Comparison of ENCODE assay signal across 8 cellular contexts in genomic region chr1:180252638-180253536, GRCh38. TPM values are rescaled to one million over a fixed set of nuclear protein-coding genes. Genes with fewer than 3 reads are reported as not detected.
DNase-seq lines count a peak whose midpoint lies in the region; ATAC-seq and TF ChIP-seq lines count a peak whose summit lies in the region.

No MANE protein-coding gene starts in this region.

- no peaks in the 10 kb centered on the region for H3K36me3 ChIP-seq in endodermal cell (ENCODE audit: control insufficient read depth, insufficient read depth, low read length)
- no peaks in the 10 kb centered on the region for H3K36me3 ChIP-seq in naive thymus-derived CD4-positive, alpha-beta T cell (ENCODE audit: control insufficient read depth in 2 of 3, insufficient read depth in 3 of 3, low read length in 3 of 3)
- no peaks in the 10 kb centered on the region for H3K36me3 ChIP-seq in suprapubic skin

- TF ChIP-seq EP300 in suprapubic skin (IDR thresholded peaks at IDR 0.05), result no peak

- CTCF ChIA-PET in activated CD8-positive, alpha-beta T cell treated with anti-CD3 and anti-CD28 coated beads for 36 hours (lab: Charles Lee), result interaction anchor here (0.7 to 3.6 kb wide), 33 partner anchors 9 to 249 kb away, joined by 3 to 39 read pairs (median 4); partner anchors contain the start of gene ACBD6
- CTCF ChIA-PET in naive thymus-derived CD4-positive, alpha-beta T cell (lab: Charles Lee), result interaction anchor here (0.9 to 2.2 kb wide), 6 partner anchors 9 to 226 kb away, joined by 3 to 10 read pairs (median 3); no protein-coding TSS in a partner anchor

- POLR2A ChIA-PET in activated CD8-positive, alpha-beta T cell treated with anti-CD3 and anti-CD28 coated beads for 36 hours (lab: Charles Lee), result interaction anchor here (1.5 kb wide), 1 partner anchor 161 kb away, joined by 4 read pairs; no protein-coding TSS in a partner anchor
- POLR2A ChIA-PET in naive thymus-derived CD4-positive, alpha-beta T cell (lab: Charles Lee), result no interaction called here

- H3K9me3 ChIP-seq in endodermal cell (ENCODE audit: control insufficient read depth, low read length) (no peaks in the 10 kb centered on the region), suprapubic skin (no peaks in the 10 kb centered on the region)
- no peaks in the 10 kb centered on the region for H3K9me3 ChIP-seq in naive thymus-derived CD4-positive, alpha-beta T cell (ENCODE audit: control insufficient read depth in 2 of 3, low read length in 3 of 3)

- peaks cover 28% of the 10 kb centered on the region for H3K27me3 Mint-ChIP-seq in activated CD8-positive, alpha-beta T cell treated with anti-CD3 and anti-CD28 coated beads for 36 hours
- H3K27me3 Mint-ChIP-seq in endodermal cell (ENCODE audit: insufficient read depth), result peaks cover 20% of the 10 kb centered on the region
- peaks cover 2 to 64% (median 51%) of the 10 kb centered on the region in 5 donors for H3K27me3 Mint-ChIP-seq in naive thymus-derived CD4-positive, alpha-beta T cell

- no peak overlapping the region for H3K27ac Mint-ChIP-seq in activated CD8-positive, alpha-beta T cell treated with anti-CD3 and anti-CD28 coated beads for 36 hours
- H3K27ac Mint-ChIP-seq in endodermal cell, result no peak overlapping the region
- H3K27ac Mint-ChIP-seq in naive thymus-derived CD4-positive, alpha-beta T cell, result no peak overlapping the region

- no peak for TF ChIP-seq POLR2A in suprapubic skin (IDR thresholded peaks at IDR 0.05)

- no peak overlapping the region for H3K9ac ChIP-seq in endodermal cell (ENCODE audit: extremely low read depth, low read length, poor library complexity, severe bottlenecking)

- H3K4me1 ChIP-seq in endodermal cell (ENCODE audit: control insufficient read depth, insufficient read depth, low read length) (no peaks in the 10 kb centered on the region), suprapubic skin (no peaks in the 10 kb centered on the region)
- H3K4me1 ChIP-seq in naive thymus-derived CD4-positive, alpha-beta T cell (ENCODE audit: control insufficient read depth in 2 of 2, insufficient read depth in 2 of 2, low read length in 2 of 2), result no peaks in the 10 kb centered on the region

- intact Hi-C loops in activated CD8-positive, alpha-beta T cell treated with anti-CD3 and anti-CD28 coated beads for 36 hours (cut with micrococcal nuclease), result loop anchor here (2.0 to 10.0 kb wide), 2 partner anchors 162 to 230 kb away; no protein-coding TSS in a partner anchor
- intact Hi-C loops in naive thymus-derived CD4-positive, alpha-beta T cell (cut with micrococcal nuclease), result loop anchor here (1.0 to 2.0 kb wide), 4 partner anchors 163 to 229 kb away; no protein-coding TSS in a partner anchor

- H3K4me3 ChIP-seq in endodermal cell (ENCODE audit: low read length) (no peak overlapping the region), suprapubic skin (no peak overlapping the region)
- no peak overlapping the region for H3K4me3 ChIP-seq in naive thymus-derived CD4-positive, alpha-beta T cell (ENCODE audit: low read length)

- ATAC-seq in HG03066 (IDR thresholded peaks at IDR 0.05; ENCODE audit: low read depth, unreplicated experiment), result peak; percentile 59
- ATAC-seq in activated CD8-positive, alpha-beta T cell treated with anti-CD3 and anti-CD28 coated beads for 36 hours, result peak; percentile 87
- ATAC-seq in naive thymus-derived CD4-positive, alpha-beta T cell, result peak; percentile 79

- no peaks in the 10 kb centered on the region for H3K36me3 Mint-ChIP-seq in activated CD8-positive, alpha-beta T cell treated with anti-CD3 and anti-CD28 coated beads for 36 hours (ENCODE audit: low read depth)
- no peaks in the 10 kb centered on the region for H3K36me3 Mint-ChIP-seq in endodermal cell (ENCODE audit: low read depth)
- no peaks in the 10 kb centered on the region for H3K36me3 Mint-ChIP-seq in naive thymus-derived CD4-positive, alpha-beta T cell

- H3K27me3 ChIP-seq in endodermal cell (ENCODE audit: control insufficient read depth, insufficient read depth, low read length, poor library complexity, severe bottlenecking) (no peaks in the 10 kb centered on the region), suprapubic skin (peaks cover 36% of the 10 kb centered on the region)
- H3K27me3 ChIP-seq in naive thymus-derived CD4-positive, alpha-beta T cell (ENCODE audit: control insufficient read depth in 2 of 2, insufficient read depth in 2 of 2, low read length in 2 of 2), result peaks cover 0 to 6% of the 10 kb centered on the region in 2 donors

- peak; percentile 46 to 72 for DNase-seq in NCI-H2081 (lab: John Stamatoyannopoulos, UW)
- no peak for DNase-seq in NCI-H2081 treated with DMSO at 0.1 percent for 48 hours (lab: John Stamatoyannopoulos, UW)
- peak; percentile 60 for DNase-seq in NCI-H82 treated with DMSO at 0.1 percent for 48 hours (lab: John Stamatoyannopoulos, UW; ENCODE audit: unreplicated experiment)
- peak; percentile 86 for DNase-seq in activated CD8-positive, alpha-beta T cell treated with anti-CD3 and anti-CD28 coated beads for 36 hours
- DNase-seq in endodermal cell, result peak; percentile 97
- DNase-seq in naive thymus-derived CD4-positive, alpha-beta T cell, result peak in 8 of 9 donors; percentile 35 to 75 (median 46)
- DNase-seq in suprapubic skin (ENCODE audit: low spot score in 2 of 2), result no peak

- H3K9me3 Mint-ChIP-seq in activated CD8-positive, alpha-beta T cell treated with anti-CD3 and anti-CD28 coated beads for 36 hours, result no peaks in the 10 kb centered on the region
- no peaks in the 10 kb centered on the region for H3K9me3 Mint-ChIP-seq in endodermal cell
- H3K9me3 Mint-ChIP-seq in naive thymus-derived CD4-positive, alpha-beta T cell, result no peaks in the 10 kb centered on the region

- 59 to 83% methylated on average over 9 to 12 of the region's 12 CpGs for WGBS in endodermal cell (ENCODE audit: insufficient coverage in 1 of 2, insufficient read length in 1 of 2), 2 experiments
- WGBS in suprapubic skin, result 64% methylated on average over 12 of the region's 12 CpGs

- H3K4me3 Mint-ChIP-seq in activated CD8-positive, alpha-beta T cell treated with anti-CD3 and anti-CD28 coated beads for 36 hours, result no peak overlapping the region
- no peak overlapping the region for H3K4me3 Mint-ChIP-seq in endodermal cell
- no peak overlapping the region for H3K4me3 Mint-ChIP-seq in naive thymus-derived CD4-positive, alpha-beta T cell

- no peaks in the 10 kb centered on the region for H3K4me1 Mint-ChIP-seq in activated CD8-positive, alpha-beta T cell treated with anti-CD3 and anti-CD28 coated beads for 36 hours (ENCODE audit: low read depth)
- H3K4me1 Mint-ChIP-seq in endodermal cell, result no peaks in the 10 kb centered on the region
- H3K4me1 Mint-ChIP-seq in naive thymus-derived CD4-positive, alpha-beta T cell, result peaks cover 0 to 2% (median 0%) of the 10 kb centered on the region in 7 donors

- TF ChIP-seq CTCF in activated CD8-positive, alpha-beta T cell treated with anti-CD3 and anti-CD28 coated beads for 36 hours (IDR thresholded peaks at IDR 0.05), result peak; percentile 77
- TF ChIP-seq CTCF in endodermal cell (conservative IDR thresholded peaks at IDR 0.05) (peak; percentile 94), suprapubic skin (IDR thresholded peaks at IDR 0.05) (peak; percentile 57 to 71)

- no peak overlapping the region for H3K27ac ChIP-seq in endodermal cell (ENCODE audit: low read depth, low read length)
- H3K27ac ChIP-seq in naive thymus-derived CD4-positive, alpha-beta T cell (ENCODE audit: low read depth, low read length), result no peak overlapping the region
- no peak overlapping the region for H3K27ac ChIP-seq in suprapubic skin

RNA-seq across cellular contexts. Expression of gene LHX4, which starts 22.8 kb away (rescaled TPM):
- total RNA-seq in activated CD8-positive, alpha-beta T cell treated with anti-CD3 and anti-CD28 coated beads for 36 hours, result not detected
- not detected for total RNA-seq in endodermal cell
- 0.43 TPM for polyA plus RNA-seq in endodermal cell (2013, experiment 1 of 2)
- polyA plus RNA-seq in endodermal cell (2013, experiment 2 of 2), result 0.08 TPM
- under 1 TPM in 1 of 5 experiments, not detected in 4; 0.07 TPM for total RNA-seq in naive thymus-derived CD4-positive, alpha-beta T cell
- polyA plus RNA-seq in naive thymus-derived CD4-positive, alpha-beta T cell, result under 1 TPM; 0.24 to 0.58 TPM
- 1 to 10 TPM in 1 of 4 donors, under 1 TPM in 3; 0.08 to 1.2 (median 0.31) TPM for total RNA-seq in suprapubic skin

Comparison
In these comparisons a context has a peak if more than half of its experiments do, and no peak if none do; other contexts are left out.
1. DNase-seq: peak in NCI-H2081 (2 of 2), NCI-H82 treated with DMSO at 0.1 percent for 48 hours (single experiment), activated CD8-positive, alpha-beta T cell treated with anti-CD3 and anti-CD28 coated beads for 36 hours (single experiment), endodermal cell (single experiment) and naive thymus-derived CD4-positive, alpha-beta T cell (8 of 9); none in NCI-H2081 treated with DMSO at 0.1 percent for 48 hours (single experiment) and suprapubic skin (0 of 2).
2. Peak in every context shown above with its lines, with median percentiles within 50 percentile points of each other: ATAC-seq and CTCF ChIP-seq.